In the genomic region with DNA sequence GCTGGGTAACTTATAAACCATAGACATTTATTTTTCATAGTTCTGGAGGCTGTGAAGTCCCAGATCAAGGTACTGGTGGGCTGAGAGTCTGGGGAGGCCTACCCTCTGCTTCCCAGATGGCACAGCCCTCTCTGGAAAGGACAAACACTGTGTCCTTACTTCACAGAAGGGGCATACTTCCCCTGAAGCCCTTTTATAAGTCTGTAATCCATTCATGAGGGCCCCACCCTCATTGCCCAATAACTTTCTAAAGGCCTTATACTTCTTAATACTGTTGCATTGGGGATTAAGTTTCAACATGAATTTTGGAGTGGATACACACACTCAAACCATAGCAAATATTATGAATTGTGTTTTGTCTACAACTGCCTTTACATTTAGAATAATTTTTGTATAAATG, we compare ENCODE assay signal across 31 cellular contexts.
"Had no signal": no experiment of that assay in that cellular context is flagged by ENCODE, and none has a peak within 500 bp of the region (broad histone marks: within the 10 kb centered on the region; RNA-seq: fewer than 3 reads in every experiment).

No MANE protein-coding gene starts in this region.

- H3K27ac ChIP-seq: adrenal gland, body of pancreas, epithelial cell of prostate, foreskin keratinocyte, gastrocnemius medialis, heart left ventricle had no signal

- H3K27me3 Mint-ChIP-seq: activated CD4-positive, alpha-beta memory T cell treated with anti-CD3 and anti-CD28 coated beads for 36 hours; activated CD4-positive, alpha-beta T cell treated with anti-CD3 and anti-CD28 coated beads for 36 hours; activated CD4-positive, alpha-beta T cell treated with anti-CD3 and anti-CD28 coated beads, Interleukin-2, amount 10 ng/mL, durations not matched to agents 24 days and 14 days; activated naive CD4-positive, alpha-beta T cell treated with anti-CD3 and anti-CD28 coated beads, Interleukin-2, amount 10 ng/mL, durations not matched to agents 7 days and 5 days; activated T-cell treated with anti-CD3 and anti-CD28 coated beads, Interleukin-2, amount 50 U/mL, for 24 hours; effector memory CD8-positive, alpha-beta T cell; T-helper 17 cell had no signal

- H3K9me3 ChIP-seq: adrenal gland, body of pancreas, gastrocnemius medialis, heart left ventricle had no signal

- H3K4me1 Mint-ChIP-seq: activated CD4-positive, alpha-beta T cell treated with anti-CD3 and anti-CD28 coated beads for 36 hours; activated CD4-positive, alpha-beta T cell treated with anti-CD3 and anti-CD28 coated beads, Interleukin-2, amount 10 ng/mL, durations not matched to agents 24 days and 14 days; activated naive CD4-positive, alpha-beta T cell treated with anti-CD3 and anti-CD28 coated beads, Interleukin-2, amount 10 ng/mL, durations not matched to agents 7 days and 5 days had no signal

- H3K27ac Mint-ChIP-seq: activated CD4-positive, alpha-beta T cell treated with anti-CD3 and anti-CD28 coated beads for 36 hours; activated CD4-positive, alpha-beta T cell treated with anti-CD3 and anti-CD28 coated beads, Interleukin-2, amount 10 ng/mL, durations not matched to agents 24 days and 14 days; activated naive CD4-positive, alpha-beta T cell treated with anti-CD3 and anti-CD28 coated beads, Interleukin-2, amount 10 ng/mL, durations not matched to agents 7 days and 5 days; activated naive CD4-positive, alpha-beta T cell treated with anti-CD3 and anti-CD28 coated beads, Interleukin-2, amount 50 U/mL, for 72 hours; activated T-cell treated with anti-CD3 and anti-CD28 coated beads, Interleukin-2, amount 50 U/mL, for 24 hours; activated T-cell treated with anti-CD3 and anti-CD28 coated beads, Interleukin-2, amount 50 U/mL, for 72 hours; T-helper 17 cell; T-helper 2 cell treated with Interferon-gamma antibody and Interleukin-4, amounts not matched to agents 5 μg/mL and 100 μg/mL, for 36 hours had no signal

- DNase-seq: activated CD4-positive, alpha-beta memory T cell treated with anti-CD3 and anti-CD28 coated beads for 36 hours; activated CD4-positive, alpha-beta T cell treated with anti-CD3 and anti-CD28 coated beads for 36 hours; activated CD4-positive, alpha-beta T cell treated with anti-CD3 and anti-CD28 coated beads, Interleukin-2, amount 10 ng/mL, durations not matched to agents 24 days and 14 days; activated CD4-positive, CD25-positive, alpha-beta regulatory T cell; activated CD4-positive, CD25-positive, alpha-beta regulatory T cell treated with anti-CD3 and anti-CD28 coated beads, Interleukin-2, amount 50 U/mL, for 72 hours; activated CD8-positive, alpha-beta memory T cell treated with anti-CD3 and anti-CD28 coated beads, Interleukin-2, amount 50 U/mL, for 48 hours; activated gamma-delta T cell; activated naive CD4-positive, alpha-beta T cell; activated naive CD4-positive, alpha-beta T cell treated with anti-CD3 and anti-CD28 coated beads, Interleukin-2, amount 10 ng/mL, durations not matched to agents 7 days and 5 days; activated T-cell treated with anti-CD3 and anti-CD28 coated beads for 4 hours; activated T-cell treated with anti-CD3 and anti-CD28 coated beads, Interleukin-2, amount 50 U/mL, for 24 hours; activated T-cell treated with anti-CD3 and anti-CD28 coated beads, Interleukin-2, amount 50 U/mL, for 72 hours; adrenal gland; amygdala; aorta; body of pancreas; caudate nucleus; cortex of kidney; dermis blood vessel endothelial cell; effector CD4-positive, alpha-beta T cell; effector memory CD8-positive, alpha-beta T cell; foreskin keratinocyte; gastrocnemius medialis; glutamatergic neuron; heart left ventricle; T-helper 1 cell; T-helper 17 cell; T1000 had no signal

- H3K4me3 ChIP-seq: adrenal gland, body of pancreas, gastrocnemius medialis, heart left ventricle had no signal

- H3K4me3 Mint-ChIP-seq: activated CD4-positive, alpha-beta memory T cell treated with anti-CD3 and anti-CD28 coated beads for 36 hours; activated CD4-positive, alpha-beta T cell treated with anti-CD3 and anti-CD28 coated beads for 36 hours; activated CD4-positive, alpha-beta T cell treated with anti-CD3 and anti-CD28 coated beads, Interleukin-2, amount 10 ng/mL, durations not matched to agents 24 days and 14 days; activated naive CD4-positive, alpha-beta T cell treated with anti-CD3 and anti-CD28 coated beads, Interleukin-2, amount 10 ng/mL, durations not matched to agents 7 days and 5 days; activated T-cell treated with anti-CD3 and anti-CD28 coated beads, Interleukin-2, amount 50 U/mL, for 24 hours; activated T-cell treated with anti-CD3 and anti-CD28 coated beads, Interleukin-2, amount 50 U/mL, for 72 hours; effector memory CD8-positive, alpha-beta T cell; T-helper 17 cell; T-helper 2 cell treated with Interferon-gamma antibody and Interleukin-4, amounts not matched to agents 5 μg/mL and 100 μg/mL, for 36 hours had no signal

- H3K4me1 ChIP-seq: adrenal gland, body of pancreas, foreskin keratinocyte, gastrocnemius medialis, heart left ventricle had no signal

- ATAC-seq: activated CD4-positive, alpha-beta T cell treated with anti-CD3 and anti-CD28 coated beads for 36 hours; activated naive CD4-positive, alpha-beta T cell treated with anti-CD3 and anti-CD28 coated beads, Interleukin-2, amount 50 U/mL, for 72 hours; activated T-cell treated with anti-CD3 and anti-CD28 coated beads, Interleukin-2, amount 50 U/mL, for 72 hours; body of pancreas; effector memory CD8-positive, alpha-beta T cell; foreskin keratinocyte; gastrocnemius medialis; heart left ventricle; T-helper 17 cell had no signal

- H3K9me3 Mint-ChIP-seq: activated CD4-positive, alpha-beta memory T cell treated with anti-CD3 and anti-CD28 coated beads for 36 hours; activated CD4-positive, alpha-beta T cell treated with anti-CD3 and anti-CD28 coated beads, Interleukin-2, amount 10 ng/mL, durations not matched to agents 24 days and 14 days; activated naive CD4-positive, alpha-beta T cell treated with anti-CD3 and anti-CD28 coated beads, Interleukin-2, amount 10 ng/mL, durations not matched to agents 7 days and 5 days; activated naive CD4-positive, alpha-beta T cell treated with anti-CD3 and anti-CD28 coated beads, Interleukin-2, amount 50 U/mL, for 72 hours; activated T-cell treated with anti-CD3 and anti-CD28 coated beads, Interleukin-2, amount 50 U/mL, for 24 hours; activated T-cell treated with anti-CD3 and anti-CD28 coated beads, Interleukin-2, amount 50 U/mL, for 72 hours; effector memory CD8-positive, alpha-beta T cell; T-helper 2 cell treated with Interferon-gamma antibody and Interleukin-4, amounts not matched to agents 5 μg/mL and 100 μg/mL, for 36 hours had no signal

- H3K27me3 ChIP-seq: adrenal gland, body of pancreas, foreskin keratinocyte, gastrocnemius medialis, heart left ventricle had no signal
